Comparison of ENCODE assay signal across 8 cellular contexts in genomic region chr19:1865172-1866010, GRCh38. TPM values are rescaled to one million over a fixed set of nuclear protein-coding genes. Genes with fewer than 3 reads are reported as not detected.
DNase-seq lines count a peak whose midpoint lies in the region; ATAC-seq and TF ChIP-seq lines count a peak whose summit lies in the region.

No MANE protein-coding gene starts in this region.

- TF ChIP-seq POLR2A in heart left ventricle (IDR thresholded peaks at IDR 0.05) (no peak), upper lobe of left lung (IDR thresholded peaks at IDR 0.05) (no peak)

- H2AK5ac ChIP-seq in mesenchymal stem cell (ENCODE audit: low read length, severe bottlenecking), result peak overlapping the region; percentile 27

- H3K4me3 ChIP-seq in heart left ventricle (peak overlapping the region in 10 of 12 donors; percentile 65 to 90 (median 74)), astrocyte of the spinal cord (ENCODE audit: low read depth, low read length) (peak overlapping the region; percentile 71), mesenchymal stem cell (ENCODE audit: insufficient read depth in 1 of 2, low read depth in 1 of 2, low read length in 2 of 2) (peak overlapping the region in 1 of 2 experiments; percentile 79), upper lobe of left lung (peak overlapping the region in 2 of 4 donors; percentile 71 to 98)

- H3K27me3 ChIP-seq in heart left ventricle (no peaks in the 10 kb centered on the region), mesenchymal stem cell (ENCODE audit: control insufficient read depth in 1 of 2, insufficient read depth in 1 of 2, low read length in 2 of 2) (no peaks in the 10 kb centered on the region), upper lobe of left lung (no peaks in the 10 kb centered on the region)

- H3K4ac ChIP-seq in mesenchymal stem cell (ENCODE audit: low read depth in 1 of 2, low read length in 2 of 2), result peak overlapping the region; percentile 27 to 29

- H3K9ac ChIP-seq in mesenchymal stem cell (ENCODE audit: low read length), result peak overlapping the region; percentile 91

- H3K18ac ChIP-seq in mesenchymal stem cell (ENCODE audit: low read depth in 1 of 2, low read length in 2 of 2), result peak overlapping the region in 1 of 2 experiments; percentile 63

- peak overlapping the region; percentile 44 for H2BK15ac ChIP-seq in mesenchymal stem cell (ENCODE audit: low read depth, poor library complexity, severe bottlenecking)

- peaks cover 21% of the 10 kb centered on the region for H3K79me1 ChIP-seq in mesenchymal stem cell (replicated peaks; ENCODE audit: low read length, poor library complexity, severe bottlenecking)

- in situ Hi-C loops in astrocyte of the spinal cord (cut with HindIII; ENCODE audit: low sequenced_read_pairs), result no loop called here

- peak overlapping the region in 1 of 2 experiments; percentile 32 for H3K23ac ChIP-seq in mesenchymal stem cell (ENCODE audit: low read length in 2 of 2)

- no peaks in the 10 kb centered on the region for H3K9me3 ChIP-seq in heart left ventricle
- no peaks in the 10 kb centered on the region for H3K9me3 ChIP-seq in mesenchymal stem cell (ENCODE audit: control insufficient read depth, low read length)
- H3K9me3 ChIP-seq in upper lobe of left lung, result no peaks in the 10 kb centered on the region

- no peak overlapping the region for H2BK5ac ChIP-seq in mesenchymal stem cell (ENCODE audit: low read depth, low read length, poor library complexity, severe bottlenecking)

- H2BK12ac ChIP-seq in mesenchymal stem cell (ENCODE audit: low read length in 2 of 2), result peak overlapping the region; percentile 45 to 83

- intact Hi-C loops in heart left ventricle (cut with DNase I) (loop anchor here in 2 of 10 donors (2.0 to 10.0 kb wide), 2 partner anchors 63 to 199 kb away; no protein-coding TSS in a partner anchor), Right ventricle myocardium superior (cut with DNase I) (no loop called here)

- peak overlapping the region; percentile 95 for H3K4me2 ChIP-seq in mesenchymal stem cell (ENCODE audit: low read length, poor library complexity, severe bottlenecking)

- DNase-seq in heart left ventricle (peak in 2 of 5 donors; percentile 36 to 65), Right ventricle myocardium superior (no peak), astrocyte of the spinal cord (ENCODE audit: low read depth, low spot score) (no peak), mesenchymal stem cell (no peak), upper lobe of left lung (no peak)
- no peak for DNase-seq in effector CD4-positive, alpha-beta T cell

- no peak overlapping the region for H2BK120ac ChIP-seq in mesenchymal stem cell (ENCODE audit: low read depth, low read length)

- peak overlapping the region; percentile 36 for H4K91ac ChIP-seq in mesenchymal stem cell (ENCODE audit: low read length)

- 80 to 91% (median 84%) methylated on average over 12 to 17 of the region's 17 CpGs for WGBS in heart left ventricle, 4 donors
- WGBS in mesenchymal stem cell, result 94% methylated on average over 17 of the region's 17 CpGs
- WGBS in upper lobe of left lung, 2 donors, result 82 to 88% methylated on average over 13 to 16 of the region's 17 CpGs

- peak overlapping the region; percentile 58 for H4K8ac ChIP-seq in mesenchymal stem cell (ENCODE audit: low read length)

- TF ChIP-seq CTCF in heart left ventricle (IDR thresholded peaks at IDR 0.05) (no peak), astrocyte of the spinal cord (IDR thresholded peaks at IDR 0.05; ENCODE audit: low read depth, low read length) (no peak), upper lobe of left lung (IDR thresholded peaks at IDR 0.05) (no peak)

- TF ChIP-seq EP300 in upper lobe of left lung (IDR thresholded peaks at IDR 0.05), result no peak

- H2AFZ ChIP-seq in mesenchymal stem cell (ENCODE audit: low read depth, low read length), result no peak overlapping the region

- H3K36me3 ChIP-seq in heart left ventricle, result peaks cover 0 to 3% (median 0%) of the 10 kb centered on the region in 9 donors
- peaks cover 3 to 9% of the 10 kb centered on the region in 2 experiments for H3K36me3 ChIP-seq in mesenchymal stem cell (ENCODE audit: control insufficient read depth in 1 of 2, insufficient read depth in 2 of 2, low read depth in 1 of 2, low read length in 2 of 2)
- H3K36me3 ChIP-seq in upper lobe of left lung, result no peaks in the 10 kb centered on the region

- peaks cover 0 to 35% (median 26%) of the 10 kb centered on the region in 12 donors for H3K4me1 ChIP-seq in heart left ventricle
- peaks cover 26% of the 10 kb centered on the region for H3K4me1 ChIP-seq in mesenchymal stem cell (ENCODE audit: control insufficient read depth, insufficient read depth, low read depth, low read length)
- H3K4me1 ChIP-seq in upper lobe of left lung, result peaks cover 25 to 33% (median 28%) of the 10 kb centered on the region in 4 donors

- no peak for ATAC-seq in heart left ventricle
- no peak for ATAC-seq in Right ventricle myocardium superior (ENCODE audit: poor library complexity)
- ATAC-seq in upper lobe of left lung (ENCODE audit: low FRiP score in 2 of 2), result no peak
- ATAC-seq in HG03521 (IDR thresholded peaks at IDR 0.05; ENCODE audit: unreplicated experiment), result no peak
- ATAC-seq in HG02798 (IDR thresholded peaks at IDR 0.05; ENCODE audit: poor library complexity, unreplicated experiment), result no peak

- peak overlapping the region in 1 of 2 experiments; percentile 1 for H3K14ac ChIP-seq in mesenchymal stem cell (ENCODE audit: low read length in 2 of 2)

- peak overlapping the region; percentile 66 to 98 (median 90) for H3K27ac ChIP-seq in heart left ventricle
- peak overlapping the region; percentile 2 for H3K27ac ChIP-seq in mesenchymal stem cell (ENCODE audit: low read length, poor library complexity, severe bottlenecking)
- peak overlapping the region; percentile 91 to 95 (median 93) for H3K27ac ChIP-seq in upper lobe of left lung

RNA-seq across cellular contexts. Expression of gene KLF16, which starts 2.0 kb away (rescaled TPM):
- total RNA-seq in heart left ventricle, result 10 to 100 TPM in 4 of 9 donors, 1 to 10 TPM in 5; 2.9 to 19.7 (median 9.2) TPM
- 10 to 100 TPM in 1 of 2 donors, 1 to 10 TPM in 1; 3.5 to 10.2 TPM for polyA plus RNA-seq in heart left ventricle
- 6.2 TPM for total RNA-seq in Right ventricle myocardium superior
- 25.8 TPM for polyA plus RNA-seq in mesenchymal stem cell (2013, experiment 1 of 2)
- 28.0 TPM for polyA plus RNA-seq in mesenchymal stem cell (2013, experiment 2 of 2)
- 10 to 100 TPM in 4 of 6 donors, 1 to 10 TPM in 2; 6.9 to 39.9 (median 16.4) TPM for total RNA-seq in upper lobe of left lung

RNA-seq across cellular contexts. Expression of gene REXO1, which starts 17.1 kb away (rescaled TPM):
- 10 to 100 TPM; 13.2 to 22.4 (median 16.5) TPM for total RNA-seq in heart left ventricle
- polyA plus RNA-seq in heart left ventricle, result 10 to 100 TPM; 16.3 to 16.4 TPM
- 13.6 TPM for total RNA-seq in Right ventricle myocardium superior
- 16.0 TPM for polyA plus RNA-seq in mesenchymal stem cell (2013, experiment 1 of 2)
- polyA plus RNA-seq in mesenchymal stem cell (2013, experiment 2 of 2), result 14.2 TPM
- total RNA-seq in upper lobe of left lung, result 100 to 1,000 TPM in 1 of 6 donors, 10 to 100 TPM in 5; 17.0 to 106 (median 38.8) TPM

RNA-seq across cellular contexts. Expression of gene ABHD17A, which starts 19.9 kb away (rescaled TPM):
- 100 to 1,000 TPM in 2 of 9 donors, 10 to 100 TPM in 7; 48.5 to 121 (median 52.0) TPM for total RNA-seq in heart left ventricle
- polyA plus RNA-seq in heart left ventricle, result 100 to 1,000 TPM in 1 of 2 donors, 10 to 100 TPM in 1; 64.1 to 116 TPM
- 55.7 TPM for total RNA-seq in Right ventricle myocardium superior
- polyA plus RNA-seq in mesenchymal stem cell (2013, experiment 1 of 2), result 60.5 TPM
- polyA plus RNA-seq in mesenchymal stem cell (2013, experiment 2 of 2), result 60.5 TPM
- 100 to 1,000 TPM in 4 of 6 donors, 10 to 100 TPM in 2; 63.4 to 143 (median 108) TPM for total RNA-seq in upper lobe of left lung

RNA-seq across cellular contexts. Expression of gene ADAT3, which starts 39.8 kb away (rescaled TPM):
- total RNA-seq in heart left ventricle (1 to 10 TPM; 1.2 to 5.1 (median 1.9) TPM), Right ventricle myocardium superior (2.1 TPM), upper lobe of left lung (10 to 100 TPM in 4 of 6 donors, 1 to 10 TPM in 2; 6.1 to 25.1 (median 12.0) TPM)
- 1 to 10 TPM; 1.6 to 3.1 TPM for polyA plus RNA-seq in heart left ventricle
- polyA plus RNA-seq in mesenchymal stem cell (2013, experiment 1 of 2), result 4.9 TPM
- 4.9 TPM for polyA plus RNA-seq in mesenchymal stem cell (2013, experiment 2 of 2)

RNA-seq across cellular contexts. Expression of gene SCAMP4, which starts 39.8 kb away (rescaled TPM):
- total RNA-seq in heart left ventricle, result 10 to 100 TPM; 13.5 to 38.8 (median 19.1) TPM
- 10 to 100 TPM; 15.4 to 28.3 TPM for polyA plus RNA-seq in heart left ventricle
- total RNA-seq in Right ventricle myocardium superior, result 16.2 TPM
- 66.6 TPM for polyA plus RNA-seq in mesenchymal stem cell (2013, experiment 1 of 2)
- 67.9 TPM for polyA plus RNA-seq in mesenchymal stem cell (2013, experiment 2 of 2)
- total RNA-seq in upper lobe of left lung, result 100 to 1,000 TPM in 1 of 6 donors, 10 to 100 TPM in 5; 52.0 to 117 (median 75.3) TPM

Comparison
In these comparisons a context has a peak if more than half of its experiments do, and no peak if none do; other contexts are left out.
1. H3K27ac ChIP-seq: peak in every context shown above with its lines; median percentile 93 in upper lobe of left lung; 90 in heart left ventricle; 2 in mesenchymal stem cell.